23 cellular contexts compared by ENCODE assay signal in genomic region chr18:46220116-46220515, GRCh38.
DNase-seq lines count a peak whose midpoint lies in the region; ATAC-seq and TF ChIP-seq lines count a peak whose summit lies in the region.
"Had no signal": no experiment of that assay in that cellular context is flagged by ENCODE, and none has a peak within 500 bp of the region (broad histone marks: within the 10 kb centered on the region; RNA-seq: fewer than 3 reads in every experiment).

No MANE protein-coding gene starts in this region.

- no TSS peak for BruUV-seq in PC-3 (replicated peaks; lab: Mats Ljungman, UMichigan)

- H2AFZ ChIP-seq in PC-3 (ENCODE audit: low read length), result no peak overlapping the region
- H2AFZ ChIP-seq in osteoblast (ENCODE audit: low read length), result no peak overlapping the region
- H2AFZ ChIP-seq: PC-9 had no signal

- no peak overlapping the region for H3K27ac Mint-ChIP-seq in progenitor cell of endocrine pancreas
- H3K27ac Mint-ChIP-seq: natural killer cell treated with Interleukin-12 subunit alpha and Interleukin-12 subunit beta and Interleukin-15 and Interleukin-18, amount 100 ng/mL, for 72 hours; stimulated activated naive CD8-positive, alpha-beta T cell treated with anti-CD3 and anti-CD28 coated beads, Interleukin-15, Interleukin-2, amounts not matched to agents 100 ng/mL and 50 ng/mL, for 24 hours had no signal

- CTCF ChIA-PET in PC-3 (lab: Charles Lee), result no interaction called here

- no peak for ATAC-seq in PC-3
- ATAC-seq: left lung; natural killer cell treated with Interleukin-12 subunit alpha and Interleukin-12 subunit beta and Interleukin-15 and Interleukin-18, amount 100 ng/mL, for 72 hours had no signal

- no peaks in the 10 kb centered on the region for H3K36me3 ChIP-seq in PC-3 (ENCODE audit: low read depth, low read length)
- H3K36me3 ChIP-seq in osteoblast (ENCODE audit: insufficient read depth, low read length), result peaks cover 8% of the 10 kb centered on the region

- H3K9me2 ChIP-seq in PC-3 (replicated peaks; ENCODE audit: low read length), result no peaks in the 10 kb centered on the region

- TF ChIP-seq CTCF in PC-3 (conservative IDR thresholded peaks at IDR 0.05; ENCODE audit: low read depth, low read length) (no peak), epithelial cell of proximal tubule (conservative IDR thresholded peaks at IDR 0.05; ENCODE audit: low read depth, low read length) (no peak), osteoblast (IDR thresholded peaks at IDR 0.05; ENCODE audit: extremely low read depth, low read depth, low read length) (no peak), progenitor cell of endocrine pancreas (IDR thresholded peaks at IDR 0.05; ENCODE audit: unreplicated experiment) (no peak)

- H3K9me3 Mint-ChIP-seq in progenitor cell of endocrine pancreas (ENCODE audit: low read depth), result no peaks in the 10 kb centered on the region
- H3K9me3 Mint-ChIP-seq: CD4-positive, CD25-positive, alpha-beta regulatory T cell; natural killer cell treated with Interleukin-12 subunit alpha and Interleukin-12 subunit beta and Interleukin-15 and Interleukin-18, amount 100 ng/mL, for 72 hours; stimulated activated naive CD8-positive, alpha-beta T cell treated with anti-CD3 and anti-CD28 coated beads, Interleukin-15, Interleukin-2, amounts not matched to agents 100 ng/mL and 50 ng/mL, for 24 hours had no signal

- no peaks in the 10 kb centered on the region for H3K9me3 ChIP-seq in PC-3 (ENCODE audit: low read length)
- no peaks in the 10 kb centered on the region for H3K9me3 ChIP-seq in osteoblast (ENCODE audit: low read depth, low read length)
- H3K9me3 ChIP-seq: ascending aorta, left lung, sigmoid colon, vagina had no signal

- H3F3A ChIP-seq in PC-3 (ENCODE audit: low read length, unreplicated experiment), result no peaks in the 10 kb centered on the region

- H3K4me1 ChIP-seq in PC-3 (ENCODE audit: insufficient read depth, low read length) (no peaks in the 10 kb centered on the region), osteoblast (ENCODE audit: insufficient read depth, low read length) (peaks cover 22% of the 10 kb centered on the region)
- H3K4me1 ChIP-seq: ascending aorta, sigmoid colon had no signal

- H3K27me3 Mint-ChIP-seq in progenitor cell of endocrine pancreas, result no peaks in the 10 kb centered on the region
- H3K27me3 Mint-ChIP-seq: CD4-positive, CD25-positive, alpha-beta regulatory T cell; natural killer cell treated with Interleukin-12 subunit alpha and Interleukin-12 subunit beta and Interleukin-15 and Interleukin-18, amount 100 ng/mL, for 72 hours; stimulated activated naive CD8-positive, alpha-beta T cell treated with anti-CD3 and anti-CD28 coated beads, Interleukin-15, Interleukin-2, amounts not matched to agents 100 ng/mL and 50 ng/mL, for 24 hours had no signal

- H3K27ac ChIP-seq in PC-3 (ENCODE audit: low read length) (no peak overlapping the region), osteoblast (ENCODE audit: low read depth, low read length) (peak overlapping the region; percentile 49)
- H3K27ac ChIP-seq: ascending aorta, left lung, PC-9, sigmoid colon, vagina had no signal

- H3K4me1 Mint-ChIP-seq in progenitor cell of endocrine pancreas (ENCODE audit: low read depth), result no peaks in the 10 kb centered on the region

- no peak overlapping the region for H3K4me2 ChIP-seq in PC-3 (ENCODE audit: low read length)
- peak overlapping the region; percentile 49 for H3K4me2 ChIP-seq in osteoblast (ENCODE audit: insufficient read depth, low read length)
- H3K4me2 ChIP-seq: PC-9 had no signal

- intact Hi-C loops in PC-3 (cut with micrococcal nuclease), result no loop called here

- DNase-seq in GM03348 (ENCODE audit: low spot score), result peak; percentile 61
- peak; percentile 16 for DNase-seq in PC-3
- peak; percentile 22 for DNase-seq in epithelial cell of proximal tubule (ENCODE audit: low read depth)
- peak; percentile 82 for DNase-seq in osteoblast (ENCODE audit: insufficient read length, low spot score, missing footprints)
- DNase-seq in NCI-H146 treated with DMSO at 0.1 percent for 48 hours (lab: John Stamatoyannopoulos, UW; ENCODE audit: unreplicated experiment), result no peak
- DNase-seq in retina, result no peak
- no peak for DNase-seq in progenitor cell of endocrine pancreas (ENCODE audit: low spot score, unreplicated experiment)
- DNase-seq in activated CD4-positive, alpha-beta T cell treated with anti-CD3 and anti-CD28 coated beads for 4 hours, result no peak
- DNase-seq: activated CD4-positive, alpha-beta T cell treated with anti-CD3 and anti-CD28 coated beads for 48 hours; CD4-positive, CD25-positive, alpha-beta regulatory T cell; effector CD8-positive, alpha-beta T cell; hippocampal formation; KG1; left lung; NCI-H146; NCI-H510A; PC-9; sigmoid colon; T-helper 2 cell had no signal

- no peak overlapping the region for H3K4me3 ChIP-seq in PC-3 (ENCODE audit: low read length)
- no peak overlapping the region for H3K4me3 ChIP-seq in epithelial cell of proximal tubule (ENCODE audit: low read depth, low read length)
- H3K4me3 ChIP-seq in osteoblast (ENCODE audit: insufficient read depth, low read length), result no peak overlapping the region
- H3K4me3 ChIP-seq: ascending aorta, left lung, PC-9, sigmoid colon, vagina had no signal

- H3K9ac ChIP-seq in PC-3 (ENCODE audit: low read length), result no peak overlapping the region

- H3K27me3 ChIP-seq in PC-3 (ENCODE audit: low read length), result no peaks in the 10 kb centered on the region
- no peaks in the 10 kb centered on the region for H3K27me3 ChIP-seq in osteoblast (ENCODE audit: insufficient read depth, low read length)
- H3K27me3 ChIP-seq: ascending aorta, left lung, sigmoid colon, vagina had no signal

- H4K20me1 ChIP-seq in PC-3 (ENCODE audit: low read length) (no peaks in the 10 kb centered on the region), osteoblast (ENCODE audit: insufficient read depth, low read length) (peaks cover 16% of the 10 kb centered on the region)

- POLR2A ChIA-PET in PC-3 (lab: Charles Lee; ENCODE audit: unreplicated experiment), result no interaction called here

- H3K36me3 Mint-ChIP-seq in progenitor cell of endocrine pancreas (ENCODE audit: insufficient read depth), result peaks cover 8% of the 10 kb centered on the region

- no peak overlapping the region for H3K4me3 Mint-ChIP-seq in progenitor cell of endocrine pancreas (ENCODE audit: low read depth)
- H3K4me3 Mint-ChIP-seq: natural killer cell treated with Interleukin-12 subunit alpha and Interleukin-12 subunit beta and Interleukin-15 and Interleukin-18, amount 100 ng/mL, for 72 hours; stimulated activated naive CD8-positive, alpha-beta T cell treated with anti-CD3 and anti-CD28 coated beads, Interleukin-15, Interleukin-2, amounts not matched to agents 100 ng/mL and 50 ng/mL, for 24 hours had no signal

- peaks cover 30% of the 10 kb centered on the region; the same call in 1 of the 2 replicates for H3K79me2 ChIP-seq in PC-3 (ENCODE audit: low read length)
- peaks cover 78% of the 10 kb centered on the region for H3K79me2 ChIP-seq in osteoblast (ENCODE audit: insufficient read depth, low read length)

Comparison
In these comparisons a context has a peak if more than half of its experiments do, and no peak if none do; other contexts are left out.
1. DNase-seq: peak in GM03348 (single experiment), PC-3 (single experiment), epithelial cell of proximal tubule (single experiment) and osteoblast (single experiment); none in NCI-H146 treated with DMSO at 0.1 percent for 48 hours (single experiment), retina (single experiment), progenitor cell of endocrine pancreas (single experiment) and activated CD4-positive, alpha-beta T cell treated with anti-CD3 and anti-CD28 coated beads for 4 hours (0 of 2).